Comparison of ENCODE assay signal across 1 cellular context in genomic region chrX:38982370-38982769, GRCh38.
TF ChIP-seq lines count a peak whose summit lies in the region.

No MANE protein-coding gene starts in this region.

TF ChIP-seq in HepG2, 621 proteins besides CTCF, POLR2A, EP300 and RAD21 (continued from another document and continues in another):
- peak; percentile 36; the same call in 1 of the 2 replicates for TF ChIP-seq ARID4A (CRISPR knock-in tag; IDR thresholded peaks at IDR 0.05; ENCODE audit: borderline replicate concordance)
- no peak for TF ChIP-seq ZNF232 (CRISPR knock-in tag; IDR thresholded peaks at IDR 0.05; ENCODE audit: borderline replicate concordance)
- TF ChIP-seq HNF1B (CRISPR knock-in tag; IDR thresholded peaks at IDR 0.05), result peak; percentile 94
- no peak for TF ChIP-seq ZNF326 (CRISPR knock-in tag; IDR thresholded peaks at IDR 0.05; ENCODE audit: borderline replicate concordance)
- 0 out of 2 replicates have a peak, but pooled peaks have one; percentile 17 for TF ChIP-seq GATAD2A (CRISPR knock-in tag; IDR thresholded peaks at IDR 0.05)
- TF ChIP-seq ELF3 (CRISPR knock-in tag; IDR thresholded peaks at IDR 0.05), result peak; percentile 46; the same call in 1 of the 2 replicates
- peak; percentile 43; the same call in 1 of the 2 replicates for TF ChIP-seq HOMEZ (CRISPR knock-in tag; IDR thresholded peaks at IDR 0.05; ENCODE audit: low read depth)
- peak; percentile 86; the same call in 1 of the 2 replicates for TF ChIP-seq ZBTB43 (CRISPR knock-in tag; conservative IDR thresholded peaks at IDR 0.05)
- no peak for TF ChIP-seq ZNF282 (IDR thresholded peaks at IDR 0.05; ENCODE audit: partially characterized antibody)
- TF ChIP-seq KAT8 (CRISPR knock-in tag; IDR thresholded peaks at IDR 0.05), result no peak
- no peak for TF ChIP-seq E2F2 (CRISPR knock-in tag; IDR thresholded peaks at IDR 0.05; ENCODE audit: borderline replicate concordance)
- no peak for TF ChIP-seq SP1 (IDR thresholded peaks at IDR 0.05)
- no peak for TF ChIP-seq SP1 (CRISPR knock-in tag; IDR thresholded peaks at IDR 0.05)
- TF ChIP-seq HNRNPLL (IDR thresholded peaks at IDR 0.05; ENCODE audit: low read depth, low read length, poor library complexity, severe bottlenecking), result no peak
- TF ChIP-seq ATF6 (CRISPR knock-in tag; conservative IDR thresholded peaks at IDR 0.05), result no peak
- TF ChIP-seq TCF12 (IDR thresholded peaks at IDR 0.05), result no peak
- TF ChIP-seq TCF12 (CRISPR knock-in tag; IDR thresholded peaks at IDR 0.05), result no peak
- no peak for TF ChIP-seq TEAD3 (CRISPR knock-in tag; optimal IDR thresholded peaks at IDR 0.05; ENCODE audit: borderline replicate concordance)
- no peak for TF ChIP-seq DPF2 (CRISPR knock-in tag; IDR thresholded peaks at IDR 0.05; ENCODE audit: borderline replicate concordance, low read depth)
- no peak for TF ChIP-seq LCORL (IDR thresholded peaks at IDR 0.05)
- TF ChIP-seq LCORL (CRISPR knock-in tag; IDR thresholded peaks at IDR 0.05), result peak; percentile 27; the same call in 1 of the 2 replicates
- TF ChIP-seq ZNF430 (CRISPR knock-in tag; IDR thresholded peaks at IDR 0.05), result no peak
- no peak for TF ChIP-seq ZNF816 (CRISPR knock-in tag; IDR thresholded peaks at IDR 0.05; ENCODE audit: borderline replicate concordance)
- TF ChIP-seq MXD1 (CRISPR knock-in tag; IDR thresholded peaks at IDR 0.05), result no peak
- TF ChIP-seq RXRB (CRISPR knock-in tag; IDR thresholded peaks at IDR 0.05; ENCODE audit: borderline replicate concordance), result peak; percentile 15; the same call in 1 of the 2 replicates
- TF ChIP-seq ATF7-NPFF (CRISPR knock-in tag; IDR thresholded peaks at IDR 0.05; ENCODE audit: low read depth), result no peak
- TF ChIP-seq PATZ1 (CRISPR knock-in tag; IDR thresholded peaks at IDR 0.05), result 0 out of 2 replicates have a peak, but pooled peaks have one; percentile 25
- TF ChIP-seq HOXD1 (CRISPR knock-in tag; IDR thresholded peaks at IDR 0.05), result 0 out of 2 replicates have a peak, but pooled peaks have one; percentile 39
- TF ChIP-seq HNRNPUL1 (IDR thresholded peaks at IDR 0.05; ENCODE audit: low read depth, low read length), result no peak
- TF ChIP-seq ZNF7 (CRISPR knock-in tag; IDR thresholded peaks at IDR 0.05), result no peak
- TF ChIP-seq RBM39 (IDR thresholded peaks at IDR 0.05; ENCODE audit: low read depth, low read length, poor library complexity, severe bottlenecking), result no peak
- TF ChIP-seq AHDC1 (CRISPR knock-in tag; IDR thresholded peaks at IDR 0.05; ENCODE audit: borderline replicate concordance), result no peak
- TF ChIP-seq ZKSCAN8 (CRISPR knock-in tag; IDR thresholded peaks at IDR 0.05; ENCODE audit: borderline replicate concordance), result no peak
- peak; percentile 57 for TF ChIP-seq MAX (IDR thresholded peaks at IDR 0.05)
- TF ChIP-seq HNF4A (CRISPR knock-in tag; IDR thresholded peaks at IDR 0.05), result 0 out of 2 replicates have a peak, but pooled peaks have one; percentile 13
